In genomic region chr10:132693676-132694075, GRCh38 we compare ENCODE assay signal across 30 cellular contexts.
"Had no signal": no experiment of that assay in that cellular context is flagged by ENCODE, and none has a peak within 500 bp of the region (broad histone marks: within the 10 kb centered on the region; RNA-seq: fewer than 3 reads in every experiment).

No MANE protein-coding gene starts in this region.

- H3K4me3 ChIP-seq: adrenal gland, body of pancreas, breast epithelium, cardiac muscle cell, coronary artery, dorsolateral prefrontal cortex, gastroesophageal sphincter had no signal

- ATAC-seq: activated CD4-positive, alpha-beta T cell treated with anti-CD3 and anti-CD28 coated beads for 36 hours; activated CD8-positive, alpha-beta memory T cell treated with anti-CD3 and anti-CD28 coated beads, Interleukin-2, amount 10 ng/mL, durations not matched to agents 7 days and 5 days; activated CD8-positive, alpha-beta T cell treated with anti-CD3 and anti-CD28 coated beads, Interleukin-2, amount 10 ng/mL, durations not matched to agents 7 days and 5 days; activated naive CD8-positive, alpha-beta T cell treated with anti-CD3 and anti-CD28 coated beads, Interleukin-2, amount 50 U/mL, for 24 hours; body of pancreas; esophagus mucosa; gastroesophageal sphincter had no signal

- H3K36me3 ChIP-seq: breast epithelium, cardiac muscle cell had no signal

- H3K27me3 ChIP-seq: adrenal gland, body of pancreas, breast epithelium, cardiac muscle cell, dorsolateral prefrontal cortex, gastroesophageal sphincter had no signal

- DNase-seq: activated CD4-positive, alpha-beta memory T cell treated with anti-CD3 and anti-CD28 coated beads for 36 hours; activated CD4-positive, alpha-beta T cell treated with anti-CD3 and anti-CD28 coated beads for 36 hours; activated CD4-positive, alpha-beta T cell treated with anti-CD3 and anti-CD28 coated beads, Interleukin-2, amount 10 ng/mL, durations not matched to agents 24 days and 14 days; activated CD4-positive, CD25-positive, alpha-beta regulatory T cell; activated CD4-positive, CD25-positive, alpha-beta regulatory T cell treated with anti-CD3 and anti-CD28 coated beads, Interleukin-2, amount 50 U/mL, for 72 hours; activated CD8-positive, alpha-beta memory T cell treated with anti-CD3 and anti-CD28 coated beads, Interleukin-2, amount 10 ng/mL, durations not matched to agents 7 days and 5 days; activated CD8-positive, alpha-beta memory T cell treated with anti-CD3 and anti-CD28 coated beads, Interleukin-2, amount 50 U/mL, for 4 hours; activated CD8-positive, alpha-beta T cell treated with anti-CD3 and anti-CD28 coated beads, Interleukin-2, amount 10 ng/mL, durations not matched to agents 7 days and 5 days; activated effector memory CD4-positive, alpha-beta T cell treated with anti-CD3 and anti-CD28 coated beads, Interleukin-2, amount 50 U/mL, for 16 hours; activated naive CD4-positive, alpha-beta T cell treated with anti-CD3 and anti-CD28 coated beads for 36 hours; activated naive CD8-positive, alpha-beta T cell treated with anti-CD3 and anti-CD28 coated beads for 36 hours; activated naive CD8-positive, alpha-beta T cell treated with anti-CD3 and anti-CD28 coated beads, Interleukin-2, amount 50 U/mL, for 24 hours; activated T-cell treated with anti-CD3 and anti-CD28 coated beads, Interleukin-2, amount 50 U/mL, for 1 hour; activated T-cell treated with anti-CD3 and anti-CD28 coated beads, Interleukin-2, amount 50 U/mL, for 48 hours; adrenal gland; amygdala; aorta; body of pancreas; central memory CD4-positive, alpha-beta T cell; cerebellar nuclear complex; dorsolateral prefrontal cortex; effector memory CD4-positive, alpha-beta T cell; endodermal cell; foreskin melanocyte; T-helper 2 cell had no signal

- H3K4me1 ChIP-seq: adrenal gland, body of pancreas, breast epithelium had no signal

- H3K27ac ChIP-seq: adrenal gland, body of pancreas, breast epithelium, cardiac muscle cell, coronary artery, gastroesophageal sphincter had no signal

- H3K9me3 ChIP-seq: adrenal gland, body of pancreas, breast epithelium had no signal
